10 cellular contexts compared by ENCODE assay signal in the genomic region with DNA sequence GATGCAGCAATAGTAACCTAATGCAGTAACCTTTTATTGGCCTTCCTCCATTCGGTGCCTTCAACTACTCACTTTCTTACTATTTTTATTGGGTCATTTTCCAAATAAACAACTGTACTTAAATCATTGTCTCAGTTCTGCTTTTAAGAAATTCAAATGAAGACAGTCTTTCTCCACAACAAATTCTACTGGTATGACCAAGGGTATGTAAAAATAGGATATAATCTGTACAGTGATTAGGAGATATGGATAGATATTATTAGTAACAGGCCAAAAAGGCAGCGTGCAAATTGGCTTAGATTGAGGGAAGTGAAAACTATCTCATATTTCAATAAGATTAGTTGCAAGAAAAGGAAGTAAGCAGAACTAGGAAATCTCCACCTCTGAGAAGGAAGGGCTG.
A peak's percentile ranks its signal among the peaks of the same experiment; 100 is the strongest.
DNase-seq lines count a peak whose midpoint lies in the region; ATAC-seq and TF ChIP-seq lines count a peak whose summit lies in the region.
"Had no signal": no experiment of that assay in that cellular context is flagged by ENCODE, and none has a peak within 500 bp of the region (broad histone marks: within the 10 kb centered on the region; RNA-seq: fewer than 3 reads in every experiment).

No MANE protein-coding gene starts in this region.

- H3K27me3 ChIP-seq in body of pancreas (no peaks in the 10 kb centered on the region), gastroesophageal sphincter (no peaks in the 10 kb centered on the region)
- H3K27me3 ChIP-seq: foreskin keratinocyte had no signal

- TF ChIP-seq EP300 in gastroesophageal sphincter (IDR thresholded peaks at IDR 0.05) = no peak

- intact Hi-C loops in body of pancreas (cut with DNase I) = no loop called here

- peak overlapping the region; percentile 39 for H3K4me3 Mint-ChIP-seq in memory B cell

- H3K9me3 ChIP-seq in body of pancreas (no peaks in the 10 kb centered on the region), gastroesophageal sphincter (no peaks in the 10 kb centered on the region)

- H3K4me3 ChIP-seq in body of pancreas = no peak overlapping the region
- no peak overlapping the region for H3K4me3 ChIP-seq in gastroesophageal sphincter

- peaks cover 4% of the 10 kb centered on the region for H3K9me3 Mint-ChIP-seq in memory B cell

- H3K36me3 Mint-ChIP-seq in memory B cell = peaks cover 3% of the 10 kb centered on the region

- H3K27ac Mint-ChIP-seq in memory B cell = peak overlapping the region; percentile 72

- ATAC-seq in GM18909 (IDR thresholded peaks at IDR 0.05; ENCODE audit: poor library complexity, unreplicated experiment) = peak; percentile 84
- peak; percentile 78 for ATAC-seq in HG02610 (IDR thresholded peaks at IDR 0.05; ENCODE audit: unreplicated experiment)
- peak; percentile 66 for ATAC-seq in HG03558 (IDR thresholded peaks at IDR 0.05; ENCODE audit: extremely low read depth, unreplicated experiment)
- ATAC-seq in memory B cell (ENCODE audit: low read depth) = peak; percentile 80
- ATAC-seq in body of pancreas = no peak
- ATAC-seq in gastroesophageal sphincter = no peak
- ATAC-seq: foreskin keratinocyte had no signal

- H3K4me1 Mint-ChIP-seq in memory B cell = peaks cover 9% of the 10 kb centered on the region

- no peak for TF ChIP-seq POLR2A in body of pancreas (IDR thresholded peaks at IDR 0.05)
- no peak for TF ChIP-seq POLR2A in gastroesophageal sphincter (IDR thresholded peaks at IDR 0.05)

- H3K4me1 ChIP-seq in body of pancreas (no peaks in the 10 kb centered on the region), gastroesophageal sphincter (no peaks in the 10 kb centered on the region)
- H3K4me1 ChIP-seq: foreskin keratinocyte had no signal

- no peak for DNase-seq in memory B cell (ENCODE audit: low spot score in 2 of 2)
- DNase-seq in central memory CD4-positive, alpha-beta T cell = no peak
- no peak for DNase-seq in body of pancreas
- DNase-seq in activated naive CD4-positive, alpha-beta T cell (lab: John Stamatoyannopoulos, UW) = no peak
- DNase-seq: foreskin keratinocyte, NCI-H526 had no signal

- TF ChIP-seq CTCF in body of pancreas (IDR thresholded peaks at IDR 0.05) (no peak), gastroesophageal sphincter (IDR thresholded peaks at IDR 0.05) (no peak)

- 63 to 85% methylated on average over 2 of the region's 2 CpGs for WGBS in body of pancreas, 2 donors
- 48 to 52% methylated on average over 2 of the region's 2 CpGs for WGBS in gastroesophageal sphincter (ENCODE audit: low coverage in 1 of 2), 2 donors

- H3K27me3 Mint-ChIP-seq in memory B cell = no peaks in the 10 kb centered on the region

- no peak overlapping the region for H3K27ac ChIP-seq in body of pancreas
- H3K27ac ChIP-seq in gastroesophageal sphincter = no peak overlapping the region
- H3K27ac ChIP-seq: foreskin keratinocyte had no signal

- no peaks in the 10 kb centered on the region for H3K36me3 ChIP-seq in body of pancreas (replicated peaks in 1 of 2; ENCODE audit: insufficient read depth in 1 of 2, low read depth in 2 of 2)
- no peaks in the 10 kb centered on the region for H3K36me3 ChIP-seq in gastroesophageal sphincter

Comparison
In these comparisons a context has a peak if more than half of its experiments do, and no peak if none do; other contexts are left out.
1. ATAC-seq: peak in GM18909 (single experiment), HG02610 (single experiment), HG03558 (single experiment) and memory B cell (single experiment); none in body of pancreas (single experiment) and gastroesophageal sphincter (single experiment).